ENCODE assay signal across 1 cellular context in the genomic region with DNA sequence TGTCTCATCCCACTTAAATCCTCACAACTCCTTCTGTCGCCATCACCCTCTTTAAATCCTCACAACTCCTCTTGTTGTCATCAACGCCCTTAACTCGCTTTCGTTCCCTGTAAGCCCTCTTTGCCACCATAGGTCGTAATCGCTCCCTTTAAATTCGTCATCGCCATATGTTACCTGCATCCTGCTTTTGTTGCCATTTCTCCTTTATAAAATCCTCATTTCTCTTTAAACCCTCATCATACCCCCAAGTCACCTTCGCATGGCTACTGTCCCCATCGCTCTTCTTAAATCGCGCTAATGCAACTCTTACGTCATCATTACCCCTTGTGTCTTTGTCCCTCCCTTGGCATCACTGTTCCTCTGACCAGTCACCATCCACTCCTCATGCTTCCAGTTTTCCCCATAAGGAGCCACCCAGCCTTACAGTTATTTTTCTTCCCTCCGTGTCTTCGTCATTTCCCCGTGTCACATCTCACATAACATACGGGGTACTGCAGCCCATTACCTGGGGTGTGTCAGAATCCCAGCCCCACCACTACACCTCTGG.
A peak's percentile ranks its signal among the peaks of the same experiment; 100 is the strongest.
TF ChIP-seq lines count a peak whose summit lies in the region.

No MANE protein-coding gene starts in this region.

TF ChIP-seq in H1, 55 proteins besides CTCF, POLR2A, EP300 and RAD21:
- TF ChIP-seq KDM4A (IDR thresholded peaks at IDR 0.05; ENCODE audit: low read depth, low read length, severe bottlenecking) (peak; percentile 31), CREB1 (IDR thresholded peaks at IDR 0.05) (peak; percentile 36; the same call in 1 of the 2 replicates), SAP30 (IDR thresholded peaks at IDR 0.05; ENCODE audit: insufficient read depth, insufficient replicate concordance, low read length) (no peak), CEBPB (IDR thresholded peaks at IDR 0.05; ENCODE audit: low read depth, low read length) (peak; percentile 68; the same call in 1 of the 2 replicates)
